ENCODE assay signal across 31 cellular contexts in the genomic region with DNA sequence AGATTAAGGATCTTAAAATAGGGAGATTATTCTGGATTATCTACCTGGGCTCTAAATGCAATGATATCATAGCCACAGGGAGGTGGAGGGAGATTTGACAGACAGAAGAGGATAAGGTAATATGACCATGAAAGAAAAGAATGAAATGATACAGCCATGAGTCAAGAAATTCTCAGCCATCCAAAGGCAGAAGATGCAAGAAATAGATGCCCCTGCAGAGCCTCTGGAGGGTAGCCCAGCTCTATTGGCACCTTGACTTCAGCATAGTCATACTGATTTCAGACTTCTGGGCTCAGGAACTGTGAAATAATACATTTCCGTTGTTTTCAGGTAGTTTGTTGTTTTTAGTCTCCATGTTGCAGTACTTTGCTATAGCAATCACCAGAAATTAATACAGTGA. TPM values are rescaled to one million over a fixed set of nuclear protein-coding genes. Genes with fewer than 3 reads are reported as not detected.
"Had no signal": no experiment of that assay in that cellular context is flagged by ENCODE, and none has a peak within 500 bp of the region (broad histone marks: within the 10 kb centered on the region; RNA-seq: fewer than 3 reads in every experiment).

No MANE protein-coding gene starts in this region.

- DNase-seq: cortex of kidney; effector CD8-positive, alpha-beta T cell; effector memory CD8-positive, alpha-beta T cell; endodermal cell; erythroblast; esophagus squamous epithelium; foreskin fibroblast; foreskin melanocyte; gastrocnemius medialis; glutamatergic neuron; head of caudate nucleus; heart right ventricle; hippocampal formation; left cardiac atrium; left lung; left ventricle myocardium superior; lower lobe of right lung; mesenchymal stem cell; mucosa of descending colon; naive B cell; naive thymus-derived CD8-positive, alpha-beta T cell had no signal

- H3K27ac Mint-ChIP-seq: dendritic cell treated with granulocyte-macrophage colony-stimulating factor and Interleukin-4, amounts not matched to agents 40 ng/mL and 50 ng/mL, for 4 days; effector memory CD8-positive, alpha-beta T cell; endodermal cell; mesothelial cell of epicardium; naive B cell; naive thymus-derived CD8-positive, alpha-beta T cell had no signal

- H3K9me3 Mint-ChIP-seq: dendritic cell treated with granulocyte-macrophage colony-stimulating factor and Interleukin-4, amounts not matched to agents 40 ng/mL and 50 ng/mL, for 4 days; effector memory CD8-positive, alpha-beta T cell; endodermal cell had no signal

- H3K4me3 Mint-ChIP-seq: dendritic cell treated with granulocyte-macrophage colony-stimulating factor and Interleukin-4, amounts not matched to agents 40 ng/mL and 50 ng/mL, for 4 days; effector memory CD8-positive, alpha-beta T cell; endodermal cell; mesothelial cell of epicardium; naive B cell; naive thymus-derived CD8-positive, alpha-beta T cell had no signal

- ATAC-seq: effector memory CD8-positive, alpha-beta T cell; esophagus mucosa; gastrocnemius medialis; heart right ventricle; left cardiac atrium; left lung; left ventricle myocardium superior; lower lobe of right lung; mucosa of descending colon; naive thymus-derived CD8-positive, alpha-beta T cell had no signal

- H3K36me3 Mint-ChIP-seq: mesothelial cell of epicardium; naive B cell; naive thymus-derived CD8-positive, alpha-beta T cell had no signal

- H3K27ac ChIP-seq: epithelial cell of prostate, esophagus squamous epithelium, gastrocnemius medialis, heart right ventricle, left lung, lower lobe of right lung had no signal

- H3K4me1 Mint-ChIP-seq: endodermal cell, mesothelial cell of epicardium had no signal

- H3K36me3 ChIP-seq: esophagus squamous epithelium, gastrocnemius medialis, heart right ventricle, left lung, lower lobe of right lung had no signal

- H3K9me3 ChIP-seq: esophagus squamous epithelium, gastrocnemius medialis, heart right ventricle, left lung, lower lobe of right lung, mucosa of descending colon had no signal

- H3K4me1 ChIP-seq: esophagus squamous epithelium, gastrocnemius medialis, lower lobe of right lung had no signal

- H3K4me3 ChIP-seq: esophagus squamous epithelium, gastrocnemius medialis, heart right ventricle, left lung, lower lobe of right lung, mucosa of descending colon had no signal

RNA-seq across cellular contexts. Expression of a gene that starts 31.9 kb away (rescaled TPM):
- total RNA-seq: dermis microvascular lymphatic vessel endothelial cell, esophagus mucosa, esophagus squamous epithelium, gastrocnemius medialis, glomerular endothelial cell, heart right ventricle, left cardiac atrium, left lung, left ventricle myocardium superior, lower leg skin, lower lobe of right lung, lung microvascular endothelial cell, mesenteric fat pad, mesothelial cell of epicardium, mucosa of descending colon, myocyte had no signal
